Comparison of ENCODE assay signal across 2 cellular contexts in the genomic region with DNA sequence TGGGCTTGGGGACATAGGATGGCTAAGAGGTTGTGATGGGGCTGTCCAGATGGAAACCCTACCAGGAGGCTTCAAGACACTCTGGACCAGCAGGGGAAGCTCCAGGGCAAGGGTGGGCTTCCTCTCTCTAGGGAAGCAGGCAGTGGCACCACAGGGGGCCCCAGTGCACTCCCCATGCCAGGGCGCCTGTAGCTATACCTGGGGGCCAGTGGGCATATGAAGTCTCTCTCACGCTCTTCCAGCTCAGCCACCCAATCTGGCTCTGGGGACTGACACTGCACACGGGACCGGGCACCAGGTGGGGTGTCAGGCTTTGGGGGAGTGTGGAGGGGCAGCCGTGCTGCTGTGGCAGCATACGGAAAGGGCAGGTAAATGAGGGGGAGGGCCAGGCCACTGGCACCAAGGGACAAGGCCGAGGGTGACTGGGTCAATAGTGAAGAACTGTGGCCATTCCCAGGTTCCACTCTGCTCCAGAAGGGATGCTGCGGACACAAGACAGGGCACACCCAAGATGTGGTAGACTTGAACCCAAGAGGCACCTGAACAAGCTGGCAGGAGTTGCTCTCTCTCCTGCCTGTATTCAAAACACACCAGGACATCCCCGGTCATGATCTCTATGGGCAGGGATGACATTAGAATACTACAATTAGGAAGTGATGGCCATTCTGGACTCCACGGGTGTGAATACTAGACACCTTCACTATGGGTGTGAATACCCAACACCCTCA.
TF ChIP-seq lines count a peak whose summit lies in the region.

No MANE protein-coding gene starts in this region.

TF ChIP-seq in SK-N-SH treated with all-trans-retinoic acid at 6 μM for 48 hours, 23 proteins besides CTCF, POLR2A, EP300 and RAD21 (continued from another document):
- TF ChIP-seq CSDC2 (CRISPR knock-in tag; IDR thresholded peaks at IDR 0.05) = no peak
- no peak for TF ChIP-seq TSHZ2 (CRISPR knock-in tag; IDR thresholded peaks at IDR 0.05)
- TF ChIP-seq GLIS3 (CRISPR knock-in tag; IDR thresholded peaks at IDR 0.05) = no peak
- TF ChIP-seq, protein P1, sequence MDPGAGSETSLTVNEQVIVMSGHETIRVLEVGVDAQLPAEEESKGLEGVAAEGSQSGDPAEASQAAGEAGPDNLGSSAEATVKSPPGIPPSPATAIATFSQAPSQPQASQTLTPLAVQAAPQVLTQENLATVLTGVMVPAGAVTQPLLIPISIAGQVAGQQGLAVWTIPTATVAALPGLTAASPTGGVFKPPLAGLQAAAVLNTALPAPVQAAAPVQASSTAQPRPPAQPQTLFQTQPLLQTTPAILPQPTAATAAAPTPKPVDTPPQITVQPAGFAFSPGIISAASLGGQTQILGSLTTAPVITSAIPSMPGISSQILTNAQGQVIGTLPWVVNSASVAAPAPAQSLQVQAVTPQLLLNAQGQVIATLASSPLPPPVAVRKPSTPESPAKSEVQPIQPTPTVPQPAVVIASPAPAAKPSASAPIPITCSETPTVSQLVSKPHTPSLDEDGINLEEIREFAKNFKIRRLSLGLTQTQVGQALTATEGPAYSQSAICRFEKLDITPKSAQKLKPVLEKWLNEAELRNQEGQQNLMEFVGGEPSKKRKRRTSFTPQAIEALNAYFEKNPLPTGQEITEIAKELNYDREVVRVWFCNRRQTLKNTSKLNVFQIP (CRISPR knock-in tag; IDR thresholded peaks at IDR 0.05; ENCODE audit: borderline replicate concordance, low read depth) = no peak
- TF ChIP-seq ESRRG (CRISPR knock-in tag; IDR thresholded peaks at IDR 0.05) = no peak
- TF ChIP-seq, protein P2, sequence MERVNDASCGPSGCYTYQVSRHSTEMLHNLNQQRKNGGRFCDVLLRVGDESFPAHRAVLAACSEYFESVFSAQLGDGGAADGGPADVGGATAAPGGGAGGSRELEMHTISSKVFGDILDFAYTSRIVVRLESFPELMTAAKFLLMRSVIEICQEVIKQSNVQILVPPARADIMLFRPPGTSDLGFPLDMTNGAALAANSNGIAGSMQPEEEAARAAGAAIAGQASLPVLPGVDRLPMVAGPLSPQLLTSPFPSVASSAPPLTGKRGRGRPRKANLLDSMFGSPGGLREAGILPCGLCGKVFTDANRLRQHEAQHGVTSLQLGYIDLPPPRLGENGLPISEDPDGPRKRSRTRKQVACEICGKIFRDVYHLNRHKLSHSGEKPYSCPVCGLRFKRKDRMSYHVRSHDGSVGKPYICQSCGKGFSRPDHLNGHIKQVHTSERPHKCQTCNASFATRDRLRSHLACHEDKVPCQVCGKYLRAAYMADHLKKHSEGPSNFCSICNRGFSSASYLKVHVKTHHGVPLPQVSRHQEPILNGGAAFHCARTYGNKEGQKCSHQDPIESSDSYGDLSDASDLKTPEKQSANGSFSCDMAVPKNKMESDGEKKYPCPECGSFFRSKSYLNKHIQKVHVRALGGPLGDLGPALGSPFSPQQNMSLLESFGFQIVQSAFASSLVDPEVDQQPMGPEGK (CRISPR knock-in tag; IDR thresholded peaks at IDR 0.05; ENCODE audit: borderline replicate concordance) = no peak

TF ChIP-seq in SK-N-SH, 30 proteins besides CTCF, POLR2A, EP300 and RAD21 (continued from another document):
- no peak for TF ChIP-seq ZBTB33 (IDR thresholded peaks at IDR 0.05; ENCODE audit: borderline replicate concordance, low read depth)
- TF ChIP-seq FOSL2 (IDR thresholded peaks at IDR 0.05; ENCODE audit: borderline replicate concordance, low read depth) = no peak
- no peak for TF ChIP-seq ELF1 (IDR thresholded peaks at IDR 0.05)
- no peak for TF ChIP-seq TAF1 (IDR thresholded peaks at IDR 0.05; ENCODE audit: borderline replicate concordance, low read depth, low read length)
- no peak for TF ChIP-seq RXRA (IDR thresholded peaks at IDR 0.05; ENCODE audit: borderline replicate concordance, low read depth)
- TF ChIP-seq SMC3 (IDR thresholded peaks at IDR 0.05; ENCODE audit: low read depth, low read length) = no peak
- TF ChIP-seq, protein P3, sequence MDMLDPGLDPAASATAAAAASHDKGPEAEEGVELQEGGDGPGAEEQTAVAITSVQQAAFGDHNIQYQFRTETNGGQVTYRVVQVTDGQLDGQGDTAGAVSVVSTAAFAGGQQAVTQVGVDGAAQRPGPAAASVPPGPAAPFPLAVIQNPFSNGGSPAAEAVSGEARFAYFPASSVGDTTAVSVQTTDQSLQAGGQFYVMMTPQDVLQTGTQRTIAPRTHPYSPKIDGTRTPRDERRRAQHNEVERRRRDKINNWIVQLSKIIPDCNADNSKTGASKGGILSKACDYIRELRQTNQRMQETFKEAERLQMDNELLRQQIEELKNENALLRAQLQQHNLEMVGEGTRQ (IDR thresholded peaks at IDR 0.05; ENCODE audit: borderline replicate concordance, low read depth, low read length) = no peak
